10 cellular contexts compared by ENCODE assay signal in the genomic region with DNA sequence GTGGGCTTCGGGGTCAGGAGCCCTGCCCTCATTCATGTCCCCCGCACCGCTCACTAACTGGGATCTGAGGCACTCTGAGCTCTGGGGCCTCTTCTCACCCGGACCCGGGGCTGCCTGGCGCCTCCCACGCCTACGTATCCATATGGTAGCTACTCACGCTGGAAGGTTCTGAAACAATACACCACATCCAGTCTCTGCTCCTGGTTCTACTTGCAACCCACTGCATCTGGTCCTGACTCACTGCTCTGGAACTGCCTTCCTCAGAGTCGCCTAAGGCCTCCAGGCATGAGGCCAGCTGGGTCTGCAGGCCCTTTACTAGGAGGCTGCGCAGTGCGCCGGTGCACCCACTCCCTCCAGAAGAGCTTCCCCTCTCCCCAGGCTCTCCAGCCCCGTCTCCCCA. TPM values are rescaled to one million over a fixed set of nuclear protein-coding genes. Genes with fewer than 3 reads are reported as not detected.
A peak's percentile ranks its signal among the peaks of the same experiment; 100 is the strongest.
DNase-seq lines count a peak whose midpoint lies in the region; ATAC-seq, FAIRE-seq and TF ChIP-seq lines count a peak whose summit lies in the region.
"Had no signal": no experiment of that assay in that cellular context is flagged by ENCODE, and none has a peak within 500 bp of the region (broad histone marks: within the 10 kb centered on the region; RNA-seq: fewer than 3 reads in every experiment).

No MANE protein-coding gene starts in this region.

- ATAC-seq in T-helper 17 cell = no peak
- ATAC-seq in effector memory CD8-positive, alpha-beta T cell (replicated peaks) = no peak
- no peak for ATAC-seq in GM21381 (IDR thresholded peaks at IDR 0.05; ENCODE audit: unreplicated experiment)

- FAIRE-seq in RCC 7860 (lab: Jason Lieb, UNC) = no peak
- no peak for FAIRE-seq in H54 (lab: Jason Lieb, UNC)

- peak overlapping the region; percentile 99 for H3K27ac Mint-ChIP-seq in T-helper 17 cell
- peak overlapping the region; percentile 81 to 87 for H3K27ac Mint-ChIP-seq in effector memory CD8-positive, alpha-beta T cell

- no peaks in the 10 kb centered on the region for H3K9me3 ChIP-seq in T-helper 17 cell (ENCODE audit: control insufficient read depth, low read length, poor library complexity, severe bottlenecking)
- H3K9me3 ChIP-seq: adrenal gland had no signal

- peaks cover 47% of the 10 kb centered on the region for H3K4me1 Mint-ChIP-seq in T-helper 17 cell
- H3K4me1 Mint-ChIP-seq in effector memory CD8-positive, alpha-beta T cell (ENCODE audit: low read depth in 2 of 2) = peaks cover 41% of the 10 kb centered on the region in 2 donors

- DNase-seq in EL = peak; percentile 100
- no peak for DNase-seq in T-helper 17 cell
- no peak for DNase-seq in effector memory CD8-positive, alpha-beta T cell
- peak; percentile 56 for DNase-seq in pons (ENCODE audit: low spot score)
- DNase-seq in RCC 7860 (ENCODE audit: low spot score) = no peak
- DNase-seq in H54 (ENCODE audit: insufficient read length, low spot score) = no peak
- DNase-seq in AML-193 (lab: John Stamatoyannopoulos, UW) = no peak
- DNase-seq: adrenal gland had no signal

- no peak overlapping the region for H3K4me3 Mint-ChIP-seq in T-helper 17 cell
- H3K4me3 Mint-ChIP-seq in effector memory CD8-positive, alpha-beta T cell = peak overlapping the region in 1 of 2 donors; percentile 42
- H3K4me3 Mint-ChIP-seq: nephron had no signal

- no peak for TF ChIP-seq POLR2A in H54 (IDR thresholded peaks at IDR 0.05; ENCODE audit: low read depth, low read length)

- no peaks in the 10 kb centered on the region for H3K9me3 Mint-ChIP-seq in effector memory CD8-positive, alpha-beta T cell
- H3K9me3 Mint-ChIP-seq: nephron had no signal

- peaks cover 25% of the 10 kb centered on the region for H3K36me3 Mint-ChIP-seq in T-helper 17 cell (ENCODE audit: low read depth)
- H3K36me3 Mint-ChIP-seq in effector memory CD8-positive, alpha-beta T cell (ENCODE audit: insufficient read depth) = peaks cover 98% of the 10 kb centered on the region

- no peaks in the 10 kb centered on the region for H3K27me3 Mint-ChIP-seq in T-helper 17 cell
- no peaks in the 10 kb centered on the region for H3K27me3 Mint-ChIP-seq in effector memory CD8-positive, alpha-beta T cell

RNA-seq across cellular contexts. Expression of a gene that starts 18.1 kb away (rescaled TPM):
- 100 to 1,000 TPM; 418 to 474 TPM for total RNA-seq in T-helper 17 cell

RNA-seq across cellular contexts. Expression of a gene that starts 40.5 kb away (rescaled TPM):
- 100 to 1,000 TPM; 462 to 497 TPM for total RNA-seq in T-helper 17 cell

Comparison
In these comparisons a context has a peak if more than half of its experiments do, and no peak if none do; other contexts are left out.
1. DNase-seq: peak in EL (single experiment) and pons (single experiment); none in T-helper 17 cell (0 of 3), effector memory CD8-positive, alpha-beta T cell (0 of 3), RCC 7860 (single experiment), H54 (single experiment) and AML-193 (0 of 2).